In the genomic region with DNA sequence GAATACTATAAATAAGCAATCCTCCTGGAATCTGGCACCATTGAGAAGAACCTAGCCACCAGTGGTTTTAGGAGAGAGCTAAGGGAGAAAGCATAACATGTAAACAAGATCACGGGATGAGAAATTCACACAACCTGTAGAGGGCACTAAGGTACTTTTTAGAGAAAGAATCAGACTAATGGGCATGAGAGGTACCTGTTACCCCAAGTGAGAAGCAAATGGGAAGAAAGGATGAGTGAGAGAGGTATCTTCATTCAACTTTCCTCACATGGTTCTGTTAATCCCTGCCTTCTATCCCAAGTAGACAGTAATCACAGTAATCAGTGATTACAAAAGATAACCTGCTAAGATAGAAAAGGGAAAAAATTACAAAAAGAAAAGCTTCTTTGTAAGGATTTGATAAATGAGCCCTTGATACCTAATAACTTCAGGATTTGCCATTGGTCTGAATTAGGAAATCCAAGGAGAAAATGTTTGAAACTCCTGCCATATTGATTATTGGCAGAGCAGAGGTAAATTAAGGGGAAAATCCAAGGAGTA, we compare ENCODE assay signal across 8 cellular contexts.
DNase-seq lines count a peak whose midpoint lies in the region; ATAC-seq and TF ChIP-seq lines count a peak whose summit lies in the region.

No MANE protein-coding gene starts in this region.

- H3K27ac Mint-ChIP-seq in CD8-positive, alpha-beta memory T cell: no peak overlapping the region
- no peak overlapping the region for H3K27ac Mint-ChIP-seq in activated CD8-positive, alpha-beta memory T cell treated with anti-CD3 and anti-CD28 coated beads, Interleukin-2, amount 10 ng/mL, durations not matched to agents 7 days and 5 days

- H3K9me3 Mint-ChIP-seq in CD8-positive, alpha-beta memory T cell: peaks cover 2 to 27% (median 6%) of the 10 kb centered on the region in 5 donors
- no peaks in the 10 kb centered on the region for H3K9me3 Mint-ChIP-seq in activated CD8-positive, alpha-beta memory T cell treated with anti-CD3 and anti-CD28 coated beads, Interleukin-2, amount 10 ng/mL, durations not matched to agents 7 days and 5 days (ENCODE audit: low read depth)

- no peak overlapping the region for H3K4me3 Mint-ChIP-seq in CD8-positive, alpha-beta memory T cell
- no peak overlapping the region for H3K4me3 Mint-ChIP-seq in activated CD8-positive, alpha-beta memory T cell treated with anti-CD3 and anti-CD28 coated beads, Interleukin-2, amount 10 ng/mL, durations not matched to agents 7 days and 5 days

- no peaks in the 10 kb centered on the region for H3K27me3 Mint-ChIP-seq in CD8-positive, alpha-beta memory T cell
- H3K27me3 Mint-ChIP-seq in activated CD8-positive, alpha-beta memory T cell treated with anti-CD3 and anti-CD28 coated beads, Interleukin-2, amount 10 ng/mL, durations not matched to agents 7 days and 5 days: no peaks in the 10 kb centered on the region

- H3K9me3 ChIP-seq in Karpas-422 (ENCODE audit: low read length) (peaks cover 2% of the 10 kb centered on the region; the same call in 1 of the 2 replicates), SK-N-SH (no peaks in the 10 kb centered on the region), hepatocyte (ENCODE audit: low read depth) (no peaks in the 10 kb centered on the region)
- no peaks in the 10 kb centered on the region for H3K9me3 ChIP-seq in CD8-positive, alpha-beta memory T cell (ENCODE audit: low read length)

- H3K4me3 ChIP-seq in Karpas-422 (ENCODE audit: low read length) (no peak overlapping the region), SK-N-SH (ENCODE audit: low read depth in 2 of 2, low read length in 1 of 2) (no peak overlapping the region), hepatocyte (no peak overlapping the region)
- no peak overlapping the region for H3K4me3 ChIP-seq in CD8-positive, alpha-beta memory T cell (ENCODE audit: low read length)

- in situ Hi-C loops in GM13976 (cut with MboI; ENCODE audit: low sequenced_read_pairs, unreplicated experiment): no loop called here

- no peak for TF ChIP-seq EP300 in SK-N-SH (IDR thresholded peaks at IDR 0.05; ENCODE audit: borderline replicate concordance in 1 of 2, low read depth in 1 of 2, low read length in 1 of 2)

- DNase-seq in GM13976 (ENCODE audit: low spot score): no peak
- peak; percentile 47 for DNase-seq in HCEC 1CT
- peak; percentile 59 for DNase-seq in Karpas-422
- peak; percentile 18 for DNase-seq in SK-N-SH
- peak; percentile 48 for DNase-seq in hepatocyte (ENCODE audit: low spot score)
- DNase-seq in stimulated activated CD4-positive, alpha-beta T cell treated with anti-CD3 and anti-CD28 coated beads, Interleukin-12 subunit alpha, Interleukin-12 subunit beta, amount 100 ng/mL, for 4 hours: no peak
- DNase-seq in CD8-positive, alpha-beta memory T cell: no peak
- DNase-seq in activated CD8-positive, alpha-beta memory T cell treated with anti-CD3 and anti-CD28 coated beads, Interleukin-2, amount 10 ng/mL, durations not matched to agents 7 days and 5 days: no peak

- no peaks in the 10 kb centered on the region for H3K27me3 ChIP-seq in Karpas-422 (ENCODE audit: low read length)
- no peaks in the 10 kb centered on the region for H3K27me3 ChIP-seq in SK-N-SH (ENCODE audit: insufficient read depth)
- no peaks in the 10 kb centered on the region for H3K27me3 ChIP-seq in hepatocyte
- H3K27me3 ChIP-seq in CD8-positive, alpha-beta memory T cell (ENCODE audit: insufficient read depth, low read length, poor library complexity, severe bottlenecking): no peaks in the 10 kb centered on the region

- no peaks in the 10 kb centered on the region for H3F3A ChIP-seq in SK-N-SH (replicated peaks; ENCODE audit: insufficient read depth)

- no peaks in the 10 kb centered on the region for H3K4me1 Mint-ChIP-seq in CD8-positive, alpha-beta memory T cell
- peaks cover 4% of the 10 kb centered on the region for H3K4me1 Mint-ChIP-seq in activated CD8-positive, alpha-beta memory T cell treated with anti-CD3 and anti-CD28 coated beads, Interleukin-2, amount 10 ng/mL, durations not matched to agents 7 days and 5 days

- WGBS in SK-N-SH (ENCODE audit: low lambda C conversion rate): 12% methylated on average over 1 of the region's 1 CpG
- WGBS in hepatocyte (ENCODE audit: low lambda C conversion rate, missing lambda C conversion rate): 0% methylated on average over 1 of the region's 1 CpG

- H2AFZ ChIP-seq in Karpas-422 (ENCODE audit: low read length) (no peak overlapping the region), SK-N-SH (ENCODE audit: low read depth) (no peak overlapping the region), hepatocyte (no peak overlapping the region)

- CTCF ChIA-PET in SK-N-SH (lab: Yijun Ruan, JAX): interaction anchor here (0.8 to 2.3 kb wide), 13 partner anchors 10 to 269 kb away, joined by 3 to 7 read pairs (median 4); partner anchors contain the start of gene ADGRL2
- CTCF ChIA-PET in CD8-positive, alpha-beta memory T cell (lab: Charles Lee): no interaction called here
- CTCF ChIA-PET in activated CD8-positive, alpha-beta memory T cell treated with anti-CD3 and anti-CD28 coated beads, Interleukin-2, amount 10 ng/mL, durations not matched to agents 7 days and 5 days (lab: Charles Lee): no interaction called here

- H3K36me3 ChIP-seq in Karpas-422 (ENCODE audit: insufficient read depth, low read length) (no peaks in the 10 kb centered on the region), SK-N-SH (replicated peaks in 1 of 2; ENCODE audit: control insufficient read depth in 1 of 2, insufficient read depth in 2 of 2, low read length in 1 of 2) (no peaks in the 10 kb centered on the region), hepatocyte (replicated peaks; ENCODE audit: insufficient read depth, low read depth) (no peaks in the 10 kb centered on the region)
- H3K36me3 ChIP-seq in CD8-positive, alpha-beta memory T cell (ENCODE audit: insufficient read depth, low read length): no peaks in the 10 kb centered on the region

- H3K36me3 Mint-ChIP-seq in CD8-positive, alpha-beta memory T cell: no peaks in the 10 kb centered on the region
- H3K36me3 Mint-ChIP-seq in activated CD8-positive, alpha-beta memory T cell treated with anti-CD3 and anti-CD28 coated beads, Interleukin-2, amount 10 ng/mL, durations not matched to agents 7 days and 5 days: no peaks in the 10 kb centered on the region

- peak; percentile 80 for TF ChIP-seq RAD21 in SK-N-SH (IDR thresholded peaks at IDR 0.05; ENCODE audit: low read length)

- H3K9me2 ChIP-seq in Karpas-422 (replicated peaks; ENCODE audit: insufficient read depth, low read length) (no peaks in the 10 kb centered on the region; the same call in 1 of the 2 replicates), SK-N-SH (no peaks in the 10 kb centered on the region), hepatocyte (replicated peaks; ENCODE audit: insufficient read depth) (no peaks in the 10 kb centered on the region)

- no peak overlapping the region for H3K9ac ChIP-seq in Karpas-422 (ENCODE audit: low read length)
- H3K9ac ChIP-seq in SK-N-SH: no peak overlapping the region

- no peaks in the 10 kb centered on the region for H3K4me1 ChIP-seq in Karpas-422 (ENCODE audit: low read length)
- no peaks in the 10 kb centered on the region; a peak in 1 of 4 replicates for H3K4me1 ChIP-seq in SK-N-SH (ENCODE audit: control insufficient read depth in 1 of 2, insufficient read depth in 2 of 2, low read depth in 1 of 2, low read length in 1 of 2)
- H3K4me1 ChIP-seq in hepatocyte (ENCODE audit: insufficient read depth): peaks cover 4% of the 10 kb centered on the region
- no peaks in the 10 kb centered on the region for H3K4me1 ChIP-seq in CD8-positive, alpha-beta memory T cell (ENCODE audit: insufficient read depth, low read length)

- TF ChIP-seq CTCF in GM13976 (IDR thresholded peaks at IDR 0.05; ENCODE audit: borderline replicate concordance, control extremely low read depth, extremely low read depth, insufficient read depth, missing control alignments) (peak; percentile 40), SK-N-SH (IDR thresholded peaks at IDR 0.05) (peak; percentile 69), hepatocyte (IDR thresholded peaks at IDR 0.05; ENCODE audit: poor library complexity) (peak; percentile 46)

- H3K27ac ChIP-seq in Karpas-422 (ENCODE audit: low read length) (no peak overlapping the region), SK-N-SH (ENCODE audit: low read depth in 2 of 2, low read length in 1 of 2) (no peak overlapping the region), hepatocyte (no peak overlapping the region)
- H3K27ac ChIP-seq in CD8-positive, alpha-beta memory T cell (ENCODE audit: low read depth, low read length): no peak overlapping the region

- POLR2A ChIA-PET in SK-N-SH (lab: Yijun Ruan, JAX): no interaction called here
- POLR2A ChIA-PET in CD8-positive, alpha-beta memory T cell (lab: Charles Lee): no interaction called here

- ATAC-seq in activated CD8-positive, alpha-beta memory T cell treated with anti-CD3 and anti-CD28 coated beads, Interleukin-2, amount 10 ng/mL, durations not matched to agents 7 days and 5 days: no peak

- H3K79me2 ChIP-seq in Karpas-422 (ENCODE audit: low read length) (no peaks in the 10 kb centered on the region), SK-N-SH (ENCODE audit: insufficient read depth) (no peaks in the 10 kb centered on the region), hepatocyte (no peaks in the 10 kb centered on the region)

- H4K20me1 ChIP-seq in Karpas-422 (ENCODE audit: insufficient read depth, low read depth, low read length) (no peaks in the 10 kb centered on the region), SK-N-SH (ENCODE audit: insufficient read depth) (no peaks in the 10 kb centered on the region), hepatocyte (ENCODE audit: insufficient read depth, poor library complexity, severe bottlenecking) (no peaks in the 10 kb centered on the region)

- H3K4me2 ChIP-seq in Karpas-422 (ENCODE audit: low read depth, low read length, poor library complexity, severe bottlenecking): no peak overlapping the region
- H3K4me2 ChIP-seq in SK-N-SH: no peak overlapping the region
- no peak overlapping the region for H3K4me2 ChIP-seq in hepatocyte

TF ChIP-seq in SK-N-SH, 30 proteins besides CTCF, POLR2A, EP300 and RAD21:
- TF ChIP-seq CHD2 (IDR thresholded peaks at IDR 0.05; ENCODE audit: low read length, partially characterized antibody) (no peak), SMC3 (IDR thresholded peaks at IDR 0.05; ENCODE audit: low read depth, low read length) (peak; percentile 68)

Comparison
In these comparisons a context has a peak if more than half of its experiments do, and no peak if none do; other contexts are left out.
1. DNase-seq: peak in HCEC 1CT (single experiment), Karpas-422 (single experiment), SK-N-SH (single experiment) and hepatocyte (single experiment); none in GM13976 (single experiment), stimulated activated CD4-positive, alpha-beta T cell treated with anti-CD3 and anti-CD28 coated beads, Interleukin-12 subunit alpha, Interleukin-12 subunit beta, amount 100 ng/mL, for 4 hours (single experiment), CD8-positive, alpha-beta memory T cell (0 of 5) and activated CD8-positive, alpha-beta memory T cell treated with anti-CD3 and anti-CD28 coated beads, Interleukin-2, amount 10 ng/mL, durations not matched to agents 7 days and 5 days (single experiment).
2. Peak in every context shown above with its lines, with median percentiles within 50 percentile points of each other: CTCF ChIP-seq.